In genomic region chr2:26608557-26608956, GRCh38 we compare ENCODE assay signal across 25 cellular contexts. TPM values are rescaled to one million over a fixed set of nuclear protein-coding genes. Genes with fewer than 3 reads are reported as not detected.
DNase-seq lines count a peak whose midpoint lies in the region; ATAC-seq and TF ChIP-seq lines count a peak whose summit lies in the region.
"Had no signal": no experiment of that assay in that cellular context is flagged by ENCODE, and none has a peak within 500 bp of the region (broad histone marks: within the 10 kb centered on the region; RNA-seq: fewer than 3 reads in every experiment).

No MANE protein-coding gene starts in this region.

- peaks cover 29% of the 10 kb centered on the region for H3K27me3 Mint-ChIP-seq in chondrocyte (ENCODE audit: low read depth)
- peaks cover 0 to 17% (median 13%) of the 10 kb centered on the region in 5 donors for H3K27me3 Mint-ChIP-seq in naive thymus-derived CD4-positive, alpha-beta T cell

- TF ChIP-seq CTCF in chondrocyte (IDR thresholded peaks at IDR 0.05) (no peak), thyroid gland (IDR thresholded peaks at IDR 0.05) (no peak)

- no peak overlapping the region for H3K4me3 ChIP-seq in naive thymus-derived CD4-positive, alpha-beta T cell (ENCODE audit: low read length)
- H3K4me3 ChIP-seq in thyroid gland (replicated peaks in 1 of 3) = no peak overlapping the region
- H3K4me3 ChIP-seq: esophagus squamous epithelium, gastrocnemius medialis, right lobe of liver had no signal

- no peak overlapping the region for H3K27ac Mint-ChIP-seq in chondrocyte (ENCODE audit: unreplicated experiment)
- H3K27ac Mint-ChIP-seq in naive thymus-derived CD4-positive, alpha-beta T cell = peak overlapping the region in 6 of 9 donors; percentile 38 to 84 (median 62)
- H3K27ac Mint-ChIP-seq: activated CD4-positive, alpha-beta memory T cell treated with anti-CD3 and anti-CD28 coated beads for 36 hours; activated naive CD8-positive, alpha-beta T cell treated with anti-CD3 and anti-CD28 coated beads, Interleukin-2, amount 10 ng/mL, durations not matched to agents 7 days and 5 days; activated T-cell treated with anti-CD3 and anti-CD28 coated beads, Interleukin-2, amount 50 U/mL, for 72 hours; T-helper 2 cell treated with Interferon-gamma antibody and Interleukin-4, amounts not matched to agents 5 μg/mL and 100 μg/mL, for 36 hours had no signal

- H3K4me1 ChIP-seq in naive thymus-derived CD4-positive, alpha-beta T cell (ENCODE audit: control insufficient read depth in 2 of 2, insufficient read depth in 2 of 2, low read length in 2 of 2) = peaks cover 0 to 20% of the 10 kb centered on the region in 2 donors
- peaks cover 31 to 51% of the 10 kb centered on the region in 2 donors for H3K4me1 ChIP-seq in thyroid gland
- H3K4me1 ChIP-seq: gastrocnemius medialis had no signal

- 75 to 82% methylated on average over 8 of the region's 8 CpGs for WGBS in thyroid gland, 2 donors

- no peaks in the 10 kb centered on the region for H3K27me3 ChIP-seq in naive thymus-derived CD4-positive, alpha-beta T cell (ENCODE audit: control insufficient read depth in 2 of 2, insufficient read depth in 2 of 2, low read length in 2 of 2)
- H3K27me3 ChIP-seq in thyroid gland = no peaks in the 10 kb centered on the region
- H3K27me3 ChIP-seq: right lobe of liver had no signal

- H3K36me3 Mint-ChIP-seq in chondrocyte (ENCODE audit: low read depth) = no peaks in the 10 kb centered on the region
- no peaks in the 10 kb centered on the region for H3K36me3 Mint-ChIP-seq in naive thymus-derived CD4-positive, alpha-beta T cell
- H3K36me3 Mint-ChIP-seq: activated CD4-positive, alpha-beta memory T cell treated with anti-CD3 and anti-CD28 coated beads for 36 hours; activated naive CD8-positive, alpha-beta T cell treated with anti-CD3 and anti-CD28 coated beads, Interleukin-2, amount 10 ng/mL, durations not matched to agents 7 days and 5 days had no signal

- peak; percentile 34 for ATAC-seq in naive thymus-derived CD4-positive, alpha-beta T cell
- no peak for ATAC-seq in GM18505 (IDR thresholded peaks at IDR 0.05; ENCODE audit: unreplicated experiment)
- ATAC-seq: activated T-cell treated with anti-CD3 and anti-CD28 coated beads, Interleukin-2, amount 50 U/mL, for 72 hours; gastrocnemius medialis; right lobe of liver had no signal

- H3K4me1 Mint-ChIP-seq in chondrocyte (ENCODE audit: low read depth) = peaks cover 15% of the 10 kb centered on the region
- H3K4me1 Mint-ChIP-seq in naive thymus-derived CD4-positive, alpha-beta T cell = peaks cover 12 to 30% (median 25%) of the 10 kb centered on the region in 7 donors

- CTCF ChIA-PET in naive thymus-derived CD4-positive, alpha-beta T cell (lab: Charles Lee) = interaction anchor here (6.5 kb wide), 1 partner anchor 137 kb away, joined by 61 read pairs; no protein-coding TSS in a partner anchor

- TF ChIP-seq POLR2A in thyroid gland (IDR thresholded peaks at IDR 0.05) = no peak
- no peak for TF ChIP-seq POLR2A in GM18505 (IDR thresholded peaks at IDR 0.05; ENCODE audit: borderline replicate concordance, extremely low read depth, insufficient read depth, insufficient read length)

- H3K36me3 ChIP-seq in naive thymus-derived CD4-positive, alpha-beta T cell (ENCODE audit: control insufficient read depth in 2 of 3, insufficient read depth in 3 of 3, low read length in 3 of 3) = no peaks in the 10 kb centered on the region
- no peaks in the 10 kb centered on the region for H3K36me3 ChIP-seq in thyroid gland
- H3K36me3 ChIP-seq: esophagus squamous epithelium, gastrocnemius medialis, right lobe of liver had no signal

- no peak overlapping the region for H3K27ac ChIP-seq in naive thymus-derived CD4-positive, alpha-beta T cell (ENCODE audit: low read depth, low read length)
- peak overlapping the region in 2 of 3 donors; percentile 74 for H3K27ac ChIP-seq in thyroid gland
- H3K27ac ChIP-seq: esophagus squamous epithelium, gastrocnemius medialis, right lobe of liver had no signal

- no peaks in the 10 kb centered on the region for H3K9me3 ChIP-seq in naive thymus-derived CD4-positive, alpha-beta T cell (ENCODE audit: control insufficient read depth in 2 of 3, low read length in 3 of 3)
- no peaks in the 10 kb centered on the region for H3K9me3 ChIP-seq in thyroid gland
- H3K9me3 ChIP-seq: esophagus squamous epithelium, gastrocnemius medialis, right lobe of liver had no signal

- H3K9me3 Mint-ChIP-seq in chondrocyte (ENCODE audit: low read depth) = peaks cover 4% of the 10 kb centered on the region
- H3K9me3 Mint-ChIP-seq in naive thymus-derived CD4-positive, alpha-beta T cell = peaks cover 0 to 4% (median 0%) of the 10 kb centered on the region in 11 donors
- H3K9me3 Mint-ChIP-seq: activated naive CD8-positive, alpha-beta T cell treated with anti-CD3 and anti-CD28 coated beads, Interleukin-2, amount 10 ng/mL, durations not matched to agents 7 days and 5 days; activated T-cell treated with anti-CD3 and anti-CD28 coated beads, Interleukin-2, amount 50 U/mL, for 72 hours; T-helper 2 cell treated with Interferon-gamma antibody and Interleukin-4, amounts not matched to agents 5 μg/mL and 100 μg/mL, for 36 hours had no signal

- no peak overlapping the region for H3K4me3 Mint-ChIP-seq in chondrocyte (ENCODE audit: unreplicated experiment)
- peak overlapping the region in 4 of 10 donors; percentile 0 to 68 (median 18) for H3K4me3 Mint-ChIP-seq in naive thymus-derived CD4-positive, alpha-beta T cell
- H3K4me3 Mint-ChIP-seq: activated CD4-positive, alpha-beta memory T cell treated with anti-CD3 and anti-CD28 coated beads for 36 hours; activated naive CD8-positive, alpha-beta T cell treated with anti-CD3 and anti-CD28 coated beads, Interleukin-2, amount 10 ng/mL, durations not matched to agents 7 days and 5 days; activated T-cell treated with anti-CD3 and anti-CD28 coated beads, Interleukin-2, amount 50 U/mL, for 72 hours; T-helper 2 cell treated with Interferon-gamma antibody and Interleukin-4, amounts not matched to agents 5 μg/mL and 100 μg/mL, for 36 hours had no signal

- intact Hi-C loops in naive thymus-derived CD4-positive, alpha-beta T cell (cut with micrococcal nuclease) = loop anchor here in 1 of 2 donors (10.0 kb wide), 1 partner anchor 316 kb away; no protein-coding TSS in a partner anchor
- intact Hi-C loops in thyroid gland (cut with DNase I) = no loop called here

- POLR2A ChIA-PET in naive thymus-derived CD4-positive, alpha-beta T cell (lab: Charles Lee) = no interaction called here

- DNase-seq in activated CD8-positive, alpha-beta memory T cell treated with anti-CD3 and anti-CD28 coated beads for 24 hours = peak; percentile 55
- no peak for DNase-seq in activated CD8-positive, alpha-beta memory T cell treated with anti-CD3 and anti-CD28 coated beads, Interleukin-2, amount 50 U/mL, for 4 hours
- DNase-seq in chondrocyte (ENCODE audit: low spot score) (peak; percentile 40), thyroid gland (no peak), NCI-H187 treated with DMSO at 0.1 percent for 48 hours (lab: John Stamatoyannopoulos, UW) (no peak)
- DNase-seq in naive thymus-derived CD4-positive, alpha-beta T cell = no peak
- no peak for DNase-seq in activated naive CD4-positive, alpha-beta T cell (lab: John Stamatoyannopoulos, UW)
- DNase-seq: activated CD4-positive, alpha-beta memory T cell treated with anti-CD3 and anti-CD28 coated beads for 36 hours; activated naive CD8-positive, alpha-beta T cell treated with anti-CD3 and anti-CD28 coated beads, Interleukin-2, amount 10 ng/mL, durations not matched to agents 7 days and 5 days; activated T-cell treated with anti-CD3 and anti-CD28 coated beads, Interleukin-2, amount 50 U/mL, for 72 hours; DMS79 treated with DMSO at 0.1 percent for 48 hours; effector CD8-positive, alpha-beta T cell; esophagus squamous epithelium; gastrocnemius medialis; KBM-7; kidney; mammary epithelial cell; MM.1S; NCI-H1436; NCI-H69; right lobe of liver; substantia nigra had no signal

RNA-seq across cellular contexts. Expression of gene CIB4, which starts 32.6 kb away (rescaled TPM):
- total RNA-seq in chondrocyte (not detected in 3 replicates), thyroid gland (under 1 TPM in 2 of 4 donors, not detected in 2; 0.45 to 0.94 TPM)
- not detected for total RNA-seq in naive thymus-derived CD4-positive, alpha-beta T cell
- polyA plus RNA-seq in naive thymus-derived CD4-positive, alpha-beta T cell = not detected
- total RNA-seq: A172; activated CD4-positive, alpha-beta memory T cell treated with anti-CD3 and anti-CD28 coated beads for 36 hours; activated naive CD8-positive, alpha-beta T cell treated with anti-CD3 and anti-CD28 coated beads, Interleukin-2, amount 10 ng/mL, durations not matched to agents 7 days and 5 days; activated T-cell treated with anti-CD3 and anti-CD28 coated beads, Interleukin-2, amount 50 U/mL, for 72 hours; gastrocnemius medialis; kidney; mammary epithelial cell; right lobe of liver had no signal
- polyA plus RNA-seq: mammary epithelial cell had no signal

Comparison
In these comparisons a context has a peak if more than half of its experiments do, and no peak if none do; other contexts are left out.
1. DNase-seq: peak in activated CD8-positive, alpha-beta memory T cell treated with anti-CD3 and anti-CD28 coated beads for 24 hours (single experiment) and chondrocyte (single experiment); none in activated CD8-positive, alpha-beta memory T cell treated with anti-CD3 and anti-CD28 coated beads, Interleukin-2, amount 50 U/mL, for 4 hours (single experiment), naive thymus-derived CD4-positive, alpha-beta T cell (0 of 9), thyroid gland (0 of 2), activated naive CD4-positive, alpha-beta T cell (0 of 4) and NCI-H187 treated with DMSO at 0.1 percent for 48 hours (single experiment).